21 cellular contexts compared by ENCODE assay signal in genomic region chr16:65521685-65522338, GRCh38.
DNase-seq lines count a peak whose midpoint lies in the region; ATAC-seq and TF ChIP-seq lines count a peak whose summit lies in the region.
"Had no signal": no experiment of that assay in that cellular context is flagged by ENCODE, and none has a peak within 500 bp of the region (broad histone marks: within the 10 kb centered on the region; RNA-seq: fewer than 3 reads in every experiment).

No MANE protein-coding gene starts in this region.

- H3K79me1 ChIP-seq in mesendoderm (ENCODE audit: low read length) = no peaks in the 10 kb centered on the region

- DNase-seq in SK-N-SH (no peak), choroid plexus epithelial cell (ENCODE audit: low read depth) (peak; percentile 65), mesendoderm (peak; percentile 27), aorta (no peak), upper lobe of left lung (no peak), NCI-H2107 (lab: John Stamatoyannopoulos, UW) (no peak), HK-2 (ENCODE audit: unreplicated experiment) (no peak)
- DNase-seq: activated CD4-positive, alpha-beta T cell treated with anti-CD3 and anti-CD28 coated beads for 4 hours; activated CD8-positive, alpha-beta memory T cell treated with anti-CD3 and anti-CD28 coated beads, Interleukin-2, amount 50 U/mL, for 48 hours; DMS 273 treated with DMSO at 0.1 percent for 48 hours; foreskin fibroblast; HFFc6; MM.1S; NCI-H1930; NCI-H510A treated with DMSO at 0.1 percent for 48 hours; stimulated activated CD4-positive, alpha-beta T cell treated with anti-CD3 and anti-CD28 coated beads, Interleukin-4, amount 100 ng/mL, for 24 hours; testis had no signal

- H3K9me3 ChIP-seq in SK-N-SH = no peaks in the 10 kb centered on the region
- no peaks in the 10 kb centered on the region for H3K9me3 ChIP-seq in aorta (ENCODE audit: control insufficient read depth, low read length)
- H3K9me3 ChIP-seq in upper lobe of left lung = no peaks in the 10 kb centered on the region
- H3K9me3 ChIP-seq: testis had no signal

- CTCF ChIA-PET in SK-N-SH (lab: Yijun Ruan, JAX) = no interaction called here

- peak overlapping the region; percentile 80 for H3K18ac ChIP-seq in mesendoderm (ENCODE audit: low read length)

- no peaks in the 10 kb centered on the region for H3K9me2 ChIP-seq in SK-N-SH

- no peak overlapping the region for H2BK120ac ChIP-seq in mesendoderm (ENCODE audit: low read depth, low read length)

- POLR2A ChIA-PET in SK-N-SH (lab: Yijun Ruan, JAX) = no interaction called here

- H3K27ac ChIP-seq in SK-N-SH (ENCODE audit: low read depth in 2 of 2, low read length in 1 of 2) (peak overlapping the region in 1 of 2 experiments; percentile 68; a peak in 2 of 4 replicates), mesendoderm (ENCODE audit: low read depth, low read length) (no peak overlapping the region), aorta (ENCODE audit: low read depth in 1 of 2, low read length in 2 of 2) (peak overlapping the region in 1 of 2 donors; percentile 87), upper lobe of left lung (no peak overlapping the region)
- H3K27ac ChIP-seq: 22Rv1, cardiac muscle cell had no signal

- no peaks in the 10 kb centered on the region for H4K20me1 ChIP-seq in SK-N-SH (ENCODE audit: insufficient read depth)

- peak; percentile 78 for ATAC-seq in SK-N-SH treated with all-trans-retinoic acid at 6 μM for 48 hours
- ATAC-seq in aorta (ENCODE audit: low FRiP score) = peak; percentile 48
- ATAC-seq in upper lobe of left lung (ENCODE audit: low FRiP score in 2 of 2) = no peak
- ATAC-seq: HepG2 had no signal

- no peak overlapping the region for H3K23ac ChIP-seq in mesendoderm (ENCODE audit: low read length)

- H3K9ac ChIP-seq in SK-N-SH = no peak overlapping the region
- H3K9ac ChIP-seq in mesendoderm (ENCODE audit: low read length) = no peak overlapping the region

- H4K5ac ChIP-seq in mesendoderm (ENCODE audit: low read length) = no peak overlapping the region

- peak overlapping the region; percentile 19 for H2AK5ac ChIP-seq in mesendoderm (ENCODE audit: low read length)

- intact Hi-C loops in aorta (cut with DNase I) = loop anchor here in 1 of 2 donors (10.0 kb wide), 1 partner anchor 397 kb away; the partner anchor contains the start of gene CDH11

- peak overlapping the region; percentile 12 for H3K56ac ChIP-seq in mesendoderm (ENCODE audit: low read length)

- no peak overlapping the region for H2BK5ac ChIP-seq in mesendoderm (ENCODE audit: low read length)

- no peak overlapping the region for H3K4ac ChIP-seq in mesendoderm (ENCODE audit: low read depth, low read length)

- H3K79me2 ChIP-seq in SK-N-SH (ENCODE audit: insufficient read depth) (no peaks in the 10 kb centered on the region), mesendoderm (ENCODE audit: control insufficient read depth, insufficient read depth, low read length) (no peaks in the 10 kb centered on the region)

- TF ChIP-seq EP300 in SK-N-SH (IDR thresholded peaks at IDR 0.05; ENCODE audit: borderline replicate concordance in 1 of 2, low read depth in 1 of 2, low read length in 1 of 2) (no peak), upper lobe of left lung (IDR thresholded peaks at IDR 0.05) (no peak)

- no peak for TF ChIP-seq RAD21 in SK-N-SH (IDR thresholded peaks at IDR 0.05; ENCODE audit: low read length)

- H2AFZ ChIP-seq in SK-N-SH (ENCODE audit: low read depth) = no peak overlapping the region

- WGBS in SK-N-SH (ENCODE audit: low lambda C conversion rate) = 69% methylated on average over 9 of the region's 10 CpGs
- no CpG with 5 or more reads among the region's 10 CpGs for WGBS in mesendoderm (ENCODE audit: extremely low coverage, insufficient coverage, low lambda C conversion rate)
- WGBS in aorta, 2 donors = 2 to 4% methylated on average over 10 of the region's 10 CpGs
- WGBS in upper lobe of left lung, 2 donors = 38 to 47% methylated on average over 10 of the region's 10 CpGs

- H3K4me2 ChIP-seq in SK-N-SH = no peak overlapping the region
- no peak overlapping the region for H3K4me2 ChIP-seq in mesendoderm (ENCODE audit: low read length)

- no peaks in the 10 kb centered on the region for H3F3A ChIP-seq in SK-N-SH (replicated peaks; ENCODE audit: insufficient read depth)

- H3K36me3 ChIP-seq in SK-N-SH (replicated peaks in 1 of 2; ENCODE audit: control insufficient read depth in 1 of 2, insufficient read depth in 2 of 2, low read length in 1 of 2) = no peaks in the 10 kb centered on the region
- no peaks in the 10 kb centered on the region for H3K36me3 ChIP-seq in mesendoderm (ENCODE audit: control insufficient read depth, insufficient read depth, low read length)
- H3K36me3 ChIP-seq in aorta (ENCODE audit: control insufficient read depth in 1 of 2, insufficient read depth in 2 of 2, low read length in 1 of 2) = no peaks in the 10 kb centered on the region
- no peaks in the 10 kb centered on the region for H3K36me3 ChIP-seq in upper lobe of left lung
- H3K36me3 ChIP-seq: cardiac muscle cell had no signal

- H3K4me1 ChIP-seq in SK-N-SH (ENCODE audit: control insufficient read depth in 1 of 2, insufficient read depth in 2 of 2, low read depth in 1 of 2, low read length in 1 of 2) (peaks cover 0 to 12% of the 10 kb centered on the region in 2 experiments; a peak in 2 of 4 replicates), mesendoderm (ENCODE audit: control insufficient read depth, low read depth, low read length) (peaks cover 12% of the 10 kb centered on the region), aorta (ENCODE audit: control insufficient read depth in 1 of 2, insufficient read depth in 2 of 2, low read length in 2 of 2) (peaks cover 7 to 9% of the 10 kb centered on the region in 2 donors), upper lobe of left lung (no peaks in the 10 kb centered on the region)

- H3K4me3 ChIP-seq in SK-N-SH (ENCODE audit: low read depth in 2 of 2, low read length in 1 of 2) = no peak overlapping the region
- H3K4me3 ChIP-seq in choroid plexus epithelial cell (ENCODE audit: low read depth, low read length) = no peak overlapping the region
- H3K4me3 ChIP-seq in mesendoderm (ENCODE audit: low read length) = no peak overlapping the region
- H3K4me3 ChIP-seq in aorta (ENCODE audit: low read length in 2 of 2) = no peak overlapping the region
- no peak overlapping the region for H3K4me3 ChIP-seq in upper lobe of left lung
- H3K4me3 ChIP-seq: cardiac muscle cell, testis had no signal

- H4K8ac ChIP-seq in mesendoderm (ENCODE audit: low read depth, low read length) = no peak overlapping the region

- no peak overlapping the region for H2BK15ac ChIP-seq in mesendoderm (replicated peaks; ENCODE audit: low read depth)

- TF ChIP-seq CTCF in SK-N-SH (IDR thresholded peaks at IDR 0.05) (no peak), choroid plexus epithelial cell (conservative IDR thresholded peaks at IDR 0.05; ENCODE audit: low read depth, low read length) (no peak), upper lobe of left lung (IDR thresholded peaks at IDR 0.05) (no peak)

- H3K27me3 ChIP-seq in SK-N-SH (ENCODE audit: insufficient read depth) (no peaks in the 10 kb centered on the region), mesendoderm (ENCODE audit: insufficient read depth, low read length, poor library complexity) (no peaks in the 10 kb centered on the region), aorta (ENCODE audit: control insufficient read depth in 1 of 2, insufficient read depth in 2 of 2, low read length in 1 of 2) (no peaks in the 10 kb centered on the region), upper lobe of left lung (no peaks in the 10 kb centered on the region)
- H3K27me3 ChIP-seq: cardiac muscle cell, testis had no signal

- TF ChIP-seq POLR2A in upper lobe of left lung (IDR thresholded peaks at IDR 0.05) = no peak

TF ChIP-seq in SK-N-SH treated with all-trans-retinoic acid at 6 μM for 48 hours, 23 proteins besides CTCF, POLR2A, EP300 and RAD21:
- no peak for TF ChIP-seq OSR1 (CRISPR knock-in tag; IDR thresholded peaks at IDR 0.05)

TF ChIP-seq in SK-N-SH, 30 proteins besides CTCF, POLR2A, EP300 and RAD21:
- TF ChIP-seq NFIC (IDR thresholded peaks at IDR 0.05; ENCODE audit: borderline replicate concordance) (no peak), JUND (IDR thresholded peaks at IDR 0.05) (no peak), FOXJ3 (CRISPR knock-in tag; IDR thresholded peaks at IDR 0.05) (no peak), REST (IDR thresholded peaks at IDR 0.05; ENCODE audit: low read depth, low read length) (no peak), SIN3A (IDR thresholded peaks at IDR 0.05; ENCODE audit: borderline replicate concordance, low read depth, low read length) (no peak), EZH2phosphoT487 (IDR thresholded peaks at IDR 0.05; ENCODE audit: borderline replicate concordance, low read depth) (no peak)

Comparison
In these comparisons a context has a peak if more than half of its experiments do, and no peak if none do; other contexts are left out.
1. ATAC-seq: peak in SK-N-SH treated with all-trans-retinoic acid at 6 μM for 48 hours (single experiment) and aorta (single experiment); none in upper lobe of left lung (0 of 2).
2. DNase-seq: peak in choroid plexus epithelial cell (single experiment) and mesendoderm (single experiment); none in SK-N-SH (single experiment), aorta (0 of 2), upper lobe of left lung (0 of 2), NCI-H2107 (single experiment) and HK-2 (single experiment).